In the genomic region with DNA sequence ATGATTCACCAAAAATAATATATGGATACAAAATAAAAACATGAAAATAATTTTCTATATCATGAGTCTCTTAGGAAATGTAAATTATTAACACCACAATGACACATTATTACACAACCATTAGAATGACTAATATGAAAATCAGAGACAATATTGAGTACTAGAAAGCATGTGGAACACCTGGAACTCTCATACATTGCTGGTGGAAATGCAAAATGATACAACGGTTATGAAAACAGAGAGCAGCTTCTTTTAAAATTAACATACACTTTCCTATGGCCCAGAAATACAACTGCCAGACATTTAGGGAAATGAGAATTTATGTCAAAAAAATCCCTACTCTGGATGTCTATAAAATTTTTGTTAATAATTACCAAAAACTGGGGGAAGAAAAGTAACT, we compare ENCODE assay signal across 1 cellular context.
TF ChIP-seq lines count a peak whose summit lies in the region.

No MANE protein-coding gene starts in this region.

TF ChIP-seq in HepG2, 621 proteins besides CTCF, POLR2A, EP300 and RAD21 (continued from another document):
- TF ChIP-seq PAXIP1 (CRISPR knock-in tag; conservative IDR thresholded peaks at IDR 0.05): no peak
